8 cellular contexts compared by ENCODE assay signal in genomic region chr22:20279662-20280530, GRCh38. TPM values are rescaled to one million over a fixed set of nuclear protein-coding genes. Genes with fewer than 3 reads are reported as not detected.
DNase-seq lines count a peak whose midpoint lies in the region; ATAC-seq and TF ChIP-seq lines count a peak whose summit lies in the region.
"Not testable (repeated sequence)": the region's sequence is repeated elsewhere in the genome, so short reads cannot be mapped to it uniquely, and the experiment has no call there.
"Had no signal": no experiment of that assay in that cellular context is flagged by ENCODE, and none has a peak within 500 bp of the region (broad histone marks: within the 10 kb centered on the region; RNA-seq: fewer than 3 reads in every experiment).

No MANE protein-coding gene starts in this region.

- DNase-seq in DMS53 (lab: John Stamatoyannopoulos, UW) (peak; percentile 69), HS-27A (ENCODE audit: low read depth) (peak; percentile 38), NCI-H146 (lab: John Stamatoyannopoulos, UW) (peak; percentile 23), OCI-M1 (lab: John Stamatoyannopoulos, UW) (peak; percentile 32), choroid plexus epithelial cell (ENCODE audit: low read depth) (peak; percentile 33)
- not testable (repeated sequence) for DNase-seq in activated naive CD8-positive, alpha-beta T cell treated with anti-CD3 and anti-CD28 coated beads, Interleukin-2, amount 10 ng/mL, durations not matched to agents 7 days and 5 days; neural crest cell (ENCODE audit: low read depth, low spot score)

- H3K27ac Mint-ChIP-seq in activated naive CD8-positive, alpha-beta T cell treated with anti-CD3 and anti-CD28 coated beads, Interleukin-2, amount 10 ng/mL, durations not matched to agents 7 days and 5 days; neural crest cell (ENCODE audit: unreplicated experiment): not testable (repeated sequence)

- H3K27me3 Mint-ChIP-seq in activated naive CD8-positive, alpha-beta T cell treated with anti-CD3 and anti-CD28 coated beads, Interleukin-2, amount 10 ng/mL, durations not matched to agents 7 days and 5 days; neural crest cell (ENCODE audit: low read depth): not testable (repeated sequence)

- not testable (repeated sequence) for H3K4me1 Mint-ChIP-seq in activated naive CD8-positive, alpha-beta T cell treated with anti-CD3 and anti-CD28 coated beads, Interleukin-2, amount 10 ng/mL, durations not matched to agents 7 days and 5 days
- peaks cover 13% of the 10 kb centered on the region for H3K4me1 Mint-ChIP-seq in neural crest cell

- not testable (repeated sequence) for H3K4me3 Mint-ChIP-seq in activated naive CD8-positive, alpha-beta T cell treated with anti-CD3 and anti-CD28 coated beads, Interleukin-2, amount 10 ng/mL, durations not matched to agents 7 days and 5 days
- peak overlapping the region; percentile 12 for H3K4me3 Mint-ChIP-seq in neural crest cell

- ATAC-seq in activated naive CD8-positive, alpha-beta T cell treated with anti-CD3 and anti-CD28 coated beads, Interleukin-2, amount 10 ng/mL, durations not matched to agents 7 days and 5 days (ENCODE audit: low read depth): peak; percentile 36

- H3K4me3 ChIP-seq in choroid plexus epithelial cell (ENCODE audit: low read depth, low read length): not testable (repeated sequence)

- not testable (repeated sequence) for TF ChIP-seq CTCF in choroid plexus epithelial cell (conservative IDR thresholded peaks at IDR 0.05; ENCODE audit: low read depth, low read length); neural crest cell (conservative IDR thresholded peaks at IDR 0.05)

- not testable (repeated sequence) for H3K36me3 Mint-ChIP-seq in activated naive CD8-positive, alpha-beta T cell treated with anti-CD3 and anti-CD28 coated beads, Interleukin-2, amount 10 ng/mL, durations not matched to agents 7 days and 5 days; neural crest cell (ENCODE audit: low read depth)

- H3K9me3 Mint-ChIP-seq in activated naive CD8-positive, alpha-beta T cell treated with anti-CD3 and anti-CD28 coated beads, Interleukin-2, amount 10 ng/mL, durations not matched to agents 7 days and 5 days; neural crest cell: not testable (repeated sequence)

- POLR2A ChIA-PET in activated naive CD8-positive, alpha-beta T cell treated with anti-CD3 and anti-CD28 coated beads, Interleukin-2, amount 10 ng/mL, durations not matched to agents 7 days and 5 days (lab: Charles Lee): not testable (repeated sequence)

RNA-seq across cellular contexts. Expression of gene RTN4R, which starts 11.8 kb away (rescaled TPM):
- total RNA-seq in activated naive CD8-positive, alpha-beta T cell treated with anti-CD3 and anti-CD28 coated beads, Interleukin-2, amount 10 ng/mL, durations not matched to agents 7 days and 5 days: 1 to 10 TPM; 5.7 to 6.1 TPM
- 17.9 and 19.0 TPM in 2 replicates for total RNA-seq in neural crest cell
- total RNA-seq: activated B cell treated with CpG ODN at 0.5 μM for 24 hours had no signal

RNA-seq across cellular contexts. Expression of gene DGCR6L, which starts 40.0 kb away (rescaled TPM):
- total RNA-seq in activated naive CD8-positive, alpha-beta T cell treated with anti-CD3 and anti-CD28 coated beads, Interleukin-2, amount 10 ng/mL, durations not matched to agents 7 days and 5 days: 10 to 100 TPM; 39.7 to 45.7 TPM
- total RNA-seq in neural crest cell: 52.1 and 58.7 TPM in 2 replicates
